Comparison of ENCODE assay signal across 8 cellular contexts in genomic region chr3:108153451-108153981, GRCh38.
DNase-seq lines count a peak whose midpoint lies in the region; ATAC-seq and TF ChIP-seq lines count a peak whose summit lies in the region.

No MANE protein-coding gene starts in this region.

- no peaks in the 10 kb centered on the region for H3K9me3 Mint-ChIP-seq in neural progenitor cell

- H3K27ac ChIP-seq in neural progenitor cell: no peak overlapping the region

- no peaks in the 10 kb centered on the region for H3K27me3 Mint-ChIP-seq in neural progenitor cell (ENCODE audit: insufficient read depth, low read depth)

- no peaks in the 10 kb centered on the region for H3K36me3 Mint-ChIP-seq in neural progenitor cell

- peaks cover 12% of the 10 kb centered on the region for H3K4me1 Mint-ChIP-seq in neural progenitor cell

- no peak overlapping the region for H3K4me2 ChIP-seq in neural progenitor cell

- H3K79me2 ChIP-seq in neural progenitor cell (ENCODE audit: low read depth): no peaks in the 10 kb centered on the region

- H3K4me3 ChIP-seq in BE2C (ENCODE audit: low read depth, low read length) (no peak overlapping the region), LNCaP clone FGC (ENCODE audit: low read depth, low read length) (no peak overlapping the region), neural progenitor cell (no peak overlapping the region)

- H3K4me3 Mint-ChIP-seq in neural progenitor cell: no peak overlapping the region

- H3K27me3 ChIP-seq in BE2C: no peaks in the 10 kb centered on the region
- no peaks in the 10 kb centered on the region for H3K27me3 ChIP-seq in neural progenitor cell

- peak; percentile 76 for TF ChIP-seq CTCF in BE2C (IDR thresholded peaks at IDR 0.05; ENCODE audit: low read depth, low read length)
- TF ChIP-seq CTCF in LNCaP clone FGC (IDR thresholded peaks at IDR 0.05; ENCODE audit: control insufficient read depth, extremely low read depth, insufficient read depth): peak; percentile 56
- TF ChIP-seq CTCF in neural progenitor cell (IDR thresholded peaks at IDR 0.05): peak; percentile 68

- no peak overlapping the region for H3K9ac ChIP-seq in neural progenitor cell

- peak overlapping the region; percentile 62 for H2AFZ ChIP-seq in neural progenitor cell (replicated peaks)

- DNase-seq in BE2C (peak; percentile 71), LNCaP clone FGC (ENCODE audit: low read depth) (peak; percentile 39), T-helper 9 cell (peak; percentile 6), dermis blood vessel endothelial cell (peak; percentile 70), neural progenitor cell (ENCODE audit: low spot score) (peak; percentile 77)

- H3K27ac Mint-ChIP-seq in neural progenitor cell: no peak overlapping the region

- ATAC-seq in GM18519 (IDR thresholded peaks at IDR 0.05; ENCODE audit: low FRiP score, unreplicated experiment) (peak; percentile 60), GM18858 (IDR thresholded peaks at IDR 0.05; ENCODE audit: unreplicated experiment) (no peak), GM19397 (IDR thresholded peaks at IDR 0.05; ENCODE audit: unreplicated experiment) (no peak)

- peaks cover 12% of the 10 kb centered on the region for H3K4me1 ChIP-seq in BE2C
- peaks cover 8% of the 10 kb centered on the region for H3K4me1 ChIP-seq in neural progenitor cell

- no peaks in the 10 kb centered on the region for H4K20me1 ChIP-seq in neural progenitor cell (ENCODE audit: low read depth)

- no peaks in the 10 kb centered on the region for H3F3A ChIP-seq in neural progenitor cell (ENCODE audit: low read depth)

- H3K36me3 ChIP-seq in BE2C (no peaks in the 10 kb centered on the region), neural progenitor cell (no peaks in the 10 kb centered on the region)

- H3K9me3 ChIP-seq in BE2C: no peaks in the 10 kb centered on the region
- no peaks in the 10 kb centered on the region for H3K9me3 ChIP-seq in neural progenitor cell (ENCODE audit: low read depth)

Comparison
In these comparisons a context has a peak if more than half of its experiments do, and no peak if none do; other contexts are left out.
1. DNase-seq: peak in every context shown above with its lines; median percentile 77 in neural progenitor cell; 71 in BE2C; 70 in dermis blood vessel endothelial cell; 39 in LNCaP clone FGC; 6 in T-helper 9 cell.